ENCODE assay signal across 23 cellular contexts in genomic region chr13:51475727-51476521, GRCh38. TPM values are rescaled to one million over a fixed set of nuclear protein-coding genes. Genes with fewer than 3 reads are reported as not detected.
DNase-seq lines count a peak whose midpoint lies in the region; ATAC-seq and TF ChIP-seq lines count a peak whose summit lies in the region.
"Had no signal": no experiment of that assay in that cellular context is flagged by ENCODE, and none has a peak within 500 bp of the region (broad histone marks: within the 10 kb centered on the region; RNA-seq: fewer than 3 reads in every experiment).

No MANE protein-coding gene starts in this region.

- no peaks in the 10 kb centered on the region for H3K36me3 ChIP-seq in psoas muscle (ENCODE audit: insufficient read depth in 1 of 2, low read depth in 1 of 2)
- H3K36me3 ChIP-seq: BLaER1 treated with 17β-estradiol and CSF1 and Interleukin-3, amounts not matched to agents 10 nM and 100 nM; esophagus muscularis mucosa; lower lobe of right lung; right atrium auricular region; upper lobe of right lung had no signal

- H3K27me3 ChIP-seq in psoas muscle (ENCODE audit: insufficient read depth in 3 of 3, low read length in 2 of 3), result no peaks in the 10 kb centered on the region
- H3K27me3 ChIP-seq: BLaER1 treated with 17β-estradiol and CSF1 and Interleukin-3, amounts not matched to agents 10 nM and 100 nM; esophagus muscularis mucosa; right atrium auricular region; upper lobe of right lung had no signal

- no peaks in the 10 kb centered on the region for H3K36me3 Mint-ChIP-seq in activated naive CD4-positive, alpha-beta T cell treated with anti-CD3 and anti-CD28 coated beads for 36 hours (ENCODE audit: low read depth)
- no peaks in the 10 kb centered on the region for H3K36me3 Mint-ChIP-seq in activated CD4-positive, alpha-beta memory T cell treated with anti-CD3 and anti-CD28 coated beads, Interleukin-2, amount 10 ng/mL, durations not matched to agents 7 days and 5 days (ENCODE audit: low read depth)
- H3K36me3 Mint-ChIP-seq: activated naive CD4-positive, alpha-beta T cell treated with anti-CD3 and anti-CD28 coated beads, Interleukin-2, amount 50 U/mL, for 24 hours had no signal

- H3K9me3 ChIP-seq in psoas muscle, result no peaks in the 10 kb centered on the region
- H3K9me3 ChIP-seq: BLaER1 treated with 17β-estradiol and CSF1 and Interleukin-3, amounts not matched to agents 10 nM and 100 nM; esophagus muscularis mucosa; lower lobe of right lung; right atrium auricular region; upper lobe of right lung had no signal

- 57 to 67% (median 58%) methylated on average over 2 of the region's 2 CpGs for WGBS in psoas muscle, 3 donors

- no peak overlapping the region for H3K27ac ChIP-seq in psoas muscle
- H3K27ac ChIP-seq: BLaER1 treated with 17β-estradiol and CSF1 and Interleukin-3, amounts not matched to agents 10 nM and 100 nM; esophagus muscularis mucosa; lower lobe of right lung; upper lobe of right lung had no signal

- H3K4me1 ChIP-seq in psoas muscle, result no peaks in the 10 kb centered on the region
- H3K4me1 ChIP-seq: esophagus muscularis mucosa, lower lobe of right lung, right atrium auricular region, upper lobe of right lung had no signal

- H3K27ac Mint-ChIP-seq in activated naive CD4-positive, alpha-beta T cell treated with anti-CD3 and anti-CD28 coated beads for 36 hours, result no peak overlapping the region
- H3K27ac Mint-ChIP-seq in activated CD4-positive, alpha-beta memory T cell treated with anti-CD3 and anti-CD28 coated beads, Interleukin-2, amount 10 ng/mL, durations not matched to agents 7 days and 5 days, result no peak overlapping the region
- H3K27ac Mint-ChIP-seq: activated naive CD4-positive, alpha-beta T cell treated with anti-CD3 and anti-CD28 coated beads, Interleukin-2, amount 50 U/mL, for 24 hours; activated T-cell treated with anti-CD3 and anti-CD28 coated beads, Interleukin-2, amount 50 U/mL, for 72 hours; effector memory CD8-positive, alpha-beta T cell; H9 had no signal

- H3K9me3 Mint-ChIP-seq in activated naive CD4-positive, alpha-beta T cell treated with anti-CD3 and anti-CD28 coated beads for 36 hours, result no peaks in the 10 kb centered on the region
- H3K9me3 Mint-ChIP-seq in activated CD4-positive, alpha-beta memory T cell treated with anti-CD3 and anti-CD28 coated beads, Interleukin-2, amount 10 ng/mL, durations not matched to agents 7 days and 5 days, result peaks cover under 1% of the 10 kb centered on the region
- H3K9me3 Mint-ChIP-seq: activated naive CD4-positive, alpha-beta T cell treated with anti-CD3 and anti-CD28 coated beads, Interleukin-2, amount 50 U/mL, for 24 hours; activated T-cell treated with anti-CD3 and anti-CD28 coated beads, Interleukin-2, amount 50 U/mL, for 72 hours; effector memory CD8-positive, alpha-beta T cell; H9 had no signal

- CTCF ChIA-PET in activated naive CD4-positive, alpha-beta T cell treated with anti-CD3 and anti-CD28 coated beads for 36 hours (lab: Charles Lee), result interaction anchor here (0.6 to 1.0 kb wide), 3 partner anchors 42 to 190 kb away, joined by 3 read pairs; no protein-coding TSS in a partner anchor
- CTCF ChIA-PET in activated CD4-positive, alpha-beta memory T cell treated with anti-CD3 and anti-CD28 coated beads, Interleukin-2, amount 10 ng/mL, durations not matched to agents 7 days and 5 days (lab: Charles Lee), result no interaction called here

- intact Hi-C loops in activated naive CD4-positive, alpha-beta T cell treated with anti-CD3 and anti-CD28 coated beads for 36 hours (cut with micrococcal nuclease), result no loop called here
- intact Hi-C loops in psoas muscle (cut with DNase I), result no loop called here

- TF ChIP-seq CTCF in fibroblast of the aortic adventitia (IDR thresholded peaks at IDR 0.05; ENCODE audit: insufficient read depth, low read length), result no peak
- TF ChIP-seq CTCF in psoas muscle (IDR thresholded peaks at IDR 0.05), result no peak

- H3K4me3 ChIP-seq in fibroblast of the aortic adventitia (ENCODE audit: low read depth, low read length) (no peak overlapping the region), psoas muscle (no peak overlapping the region)
- H3K4me3 ChIP-seq: BLaER1 treated with 17β-estradiol and CSF1 and Interleukin-3, amounts not matched to agents 10 nM and 100 nM; esophagus muscularis mucosa; lower lobe of right lung; right atrium auricular region; upper lobe of right lung had no signal

- POLR2A ChIA-PET in activated CD4-positive, alpha-beta memory T cell treated with anti-CD3 and anti-CD28 coated beads, Interleukin-2, amount 10 ng/mL, durations not matched to agents 7 days and 5 days (lab: Charles Lee), result interaction anchor here (0.9 to 2.6 kb wide), 5 partner anchors 12 to 109 kb away, joined by 3 to 22 read pairs (median 4); partner anchors contain the start of gene INTS6

- no peaks in the 10 kb centered on the region for H3K27me3 Mint-ChIP-seq in activated naive CD4-positive, alpha-beta T cell treated with anti-CD3 and anti-CD28 coated beads for 36 hours (ENCODE audit: low read depth)
- H3K27me3 Mint-ChIP-seq in activated CD4-positive, alpha-beta memory T cell treated with anti-CD3 and anti-CD28 coated beads, Interleukin-2, amount 10 ng/mL, durations not matched to agents 7 days and 5 days, result peaks cover 4% of the 10 kb centered on the region
- H3K27me3 Mint-ChIP-seq: activated naive CD4-positive, alpha-beta T cell treated with anti-CD3 and anti-CD28 coated beads, Interleukin-2, amount 50 U/mL, for 24 hours; effector memory CD8-positive, alpha-beta T cell had no signal

- ATAC-seq in SK-N-SH treated with all-trans-retinoic acid at 6 μM for 48 hours, result peak; percentile 61
- ATAC-seq in psoas muscle, result no peak
- ATAC-seq: activated T-cell treated with anti-CD3 and anti-CD28 coated beads, Interleukin-2, amount 50 U/mL, for 72 hours; effector memory CD8-positive, alpha-beta T cell; lower lobe of right lung; upper lobe of right lung had no signal

- H3K4me3 Mint-ChIP-seq in activated naive CD4-positive, alpha-beta T cell treated with anti-CD3 and anti-CD28 coated beads for 36 hours, result no peak overlapping the region
- no peak overlapping the region for H3K4me3 Mint-ChIP-seq in activated CD4-positive, alpha-beta memory T cell treated with anti-CD3 and anti-CD28 coated beads, Interleukin-2, amount 10 ng/mL, durations not matched to agents 7 days and 5 days
- H3K4me3 Mint-ChIP-seq: activated naive CD4-positive, alpha-beta T cell treated with anti-CD3 and anti-CD28 coated beads, Interleukin-2, amount 50 U/mL, for 24 hours; activated T-cell treated with anti-CD3 and anti-CD28 coated beads, Interleukin-2, amount 50 U/mL, for 72 hours; effector memory CD8-positive, alpha-beta T cell; H9 had no signal

- H3K4me1 Mint-ChIP-seq in activated naive CD4-positive, alpha-beta T cell treated with anti-CD3 and anti-CD28 coated beads for 36 hours (ENCODE audit: low read depth), result peaks cover 7% of the 10 kb centered on the region
- peaks cover 2% of the 10 kb centered on the region for H3K4me1 Mint-ChIP-seq in activated CD4-positive, alpha-beta memory T cell treated with anti-CD3 and anti-CD28 coated beads, Interleukin-2, amount 10 ng/mL, durations not matched to agents 7 days and 5 days

- DNase-seq in activated naive CD4-positive, alpha-beta T cell treated with anti-CD3 and anti-CD28 coated beads for 36 hours, result peak; percentile 42
- DNase-seq in activated naive CD4-positive, alpha-beta T cell treated with anti-CD3 and anti-CD28 coated beads, Interleukin-2, amount 50 U/mL, for 16 hours, result no peak
- DNase-seq in fibroblast of the aortic adventitia (ENCODE audit: low read depth) (peak; percentile 37), glomerular visceral epithelial cell (ENCODE audit: extremely low spot score) (no peak), psoas muscle (no peak), NCI-H748 (lab: John Stamatoyannopoulos, UW; ENCODE audit: unreplicated experiment) (no peak)
- DNase-seq in activated CD4-positive, alpha-beta memory T cell treated with anti-CD3 and anti-CD28 coated beads, Interleukin-2, amount 10 ng/mL, durations not matched to agents 7 days and 5 days, result no peak
- DNase-seq: activated T-cell treated with anti-CD3 and anti-CD28 coated beads, Interleukin-2, amount 50 U/mL, for 72 hours; Calu3; effector memory CD8-positive, alpha-beta T cell; H9; lower lobe of right lung; NCI-H2081 treated with DMSO at 0.1 percent for 48 hours; NCI-H524; occipital lobe; stimulated activated CD4-positive, alpha-beta T cell treated with anti-CD3 and anti-CD28 coated beads, Interleukin-15, amount 100 ng/mL, for 24 hours; T1000; upper lobe of right lung had no signal

TF ChIP-seq in SK-N-SH treated with all-trans-retinoic acid at 6 μM for 48 hours, 23 proteins besides CTCF, POLR2A, EP300 and RAD21:
- TF ChIP-seq TOX (CRISPR knock-in tag; IDR thresholded peaks at IDR 0.05; ENCODE audit: borderline replicate concordance), result no peak
- TF ChIP-seq TSHZ2 (CRISPR knock-in tag; IDR thresholded peaks at IDR 0.05), result no peak

RNA-seq across cellular contexts. Expression of gene INTS6, which starts 23.1 kb away (rescaled TPM):
- total RNA-seq in activated naive CD4-positive, alpha-beta T cell treated with anti-CD3 and anti-CD28 coated beads for 36 hours, result 10 to 100 TPM; 40.4 to 41.0 TPM
- total RNA-seq in fibroblast of the aortic adventitia (ENCODE audit: low replicate concordance) (17.3 and 41.1 TPM in 2 replicates), psoas muscle (10 to 100 TPM; 14.4 to 19.2 (median 17.6) TPM)
- 10 to 100 TPM; 45.5 to 48.9 TPM for total RNA-seq in activated CD4-positive, alpha-beta memory T cell treated with anti-CD3 and anti-CD28 coated beads, Interleukin-2, amount 10 ng/mL, durations not matched to agents 7 days and 5 days
- polyA plus RNA-seq in psoas muscle, result 10 to 100 TPM in 1 of 3 donors, 1 to 10 TPM in 2; 6.4 to 11.2 (median 8.8) TPM

Comparison
In these comparisons a context has a peak if more than half of its experiments do, and no peak if none do; other contexts are left out.
1. DNase-seq: peak in activated naive CD4-positive, alpha-beta T cell treated with anti-CD3 and anti-CD28 coated beads for 36 hours (single experiment) and fibroblast of the aortic adventitia (single experiment); none in activated naive CD4-positive, alpha-beta T cell treated with anti-CD3 and anti-CD28 coated beads, Interleukin-2, amount 50 U/mL, for 16 hours (single experiment), activated CD4-positive, alpha-beta memory T cell treated with anti-CD3 and anti-CD28 coated beads, Interleukin-2, amount 10 ng/mL, durations not matched to agents 7 days and 5 days (single experiment), glomerular visceral epithelial cell (single experiment), psoas muscle (0 of 2) and NCI-H748 (single experiment).